In the genomic region with DNA sequence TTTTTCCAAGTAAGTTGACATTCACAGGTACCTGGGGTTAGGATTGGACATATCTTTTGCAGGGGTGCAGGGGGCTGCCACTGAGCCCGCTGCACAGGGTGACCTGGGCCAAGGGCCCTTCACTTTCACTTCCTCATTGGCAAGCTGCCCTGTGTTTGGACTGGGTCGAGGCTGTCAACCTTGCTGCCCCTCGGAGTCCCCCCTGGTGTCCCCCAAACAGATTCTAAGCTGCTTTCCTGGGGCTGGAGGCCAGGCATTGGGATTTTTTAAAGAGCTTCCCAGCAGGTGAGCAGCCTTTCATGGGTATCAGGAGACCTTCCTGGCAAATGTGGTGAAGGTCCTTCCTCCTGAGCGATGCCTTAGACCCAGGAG, we compare ENCODE assay signal across 9 cellular contexts. TPM values are rescaled to one million over a fixed set of nuclear protein-coding genes. Genes with fewer than 3 reads are reported as not detected.
A peak's percentile ranks its signal among the peaks of the same experiment; 100 is the strongest.
DNase-seq lines count a peak whose midpoint lies in the region; ATAC-seq and TF ChIP-seq lines count a peak whose summit lies in the region.
"Had no signal": no experiment of that assay in that cellular context is flagged by ENCODE, and none has a peak within 500 bp of the region (broad histone marks: within the 10 kb centered on the region; RNA-seq: fewer than 3 reads in every experiment).

No MANE protein-coding gene starts in this region.

- H3K27me3 ChIP-seq in WERI-Rb-1 (ENCODE audit: insufficient read depth, low read depth, severe bottlenecking), result no peaks in the 10 kb centered on the region
- H3K27me3 ChIP-seq in ascending aorta, result no peaks in the 10 kb centered on the region

- peak overlapping the region; percentile 28 for H3K27ac ChIP-seq in WERI-Rb-1
- no peak overlapping the region for H3K27ac ChIP-seq in ascending aorta

- no peaks in the 10 kb centered on the region for H3K9me3 ChIP-seq in WERI-Rb-1 (ENCODE audit: severe bottlenecking)
- H3K9me3 ChIP-seq in ascending aorta, result no peaks in the 10 kb centered on the region

- H3K36me3 ChIP-seq in WERI-Rb-1, result no peaks in the 10 kb centered on the region
- H3K36me3 ChIP-seq in ascending aorta, result no peaks in the 10 kb centered on the region

- H3K4me1 Mint-ChIP-seq in IgD-negative memory B cell (peaks cover 38 to 54% (median 54%) of the 10 kb centered on the region in 3 donors), naive B cell (peaks cover 64 to 92% (median 92%) of the 10 kb centered on the region in 3 donors)

- H3K36me3 Mint-ChIP-seq in IgD-negative memory B cell (peaks cover 2% of the 10 kb centered on the region), naive B cell (no peaks in the 10 kb centered on the region)

- ATAC-seq in naive B cell (ENCODE audit: low read depth in 2 of 2) (peak in 1 of 2 donors; percentile 19), HG03108 (IDR thresholded peaks at IDR 0.05; ENCODE audit: unreplicated experiment) (no peak)

- H3K4me3 ChIP-seq in GM08714 (ENCODE audit: low read length) (peak overlapping the region; percentile 32; the same call in 1 of the 2 replicates), WERI-Rb-1 (ENCODE audit: low read depth, low read length) (peak overlapping the region; percentile 10), ascending aorta (no peak overlapping the region)

- H3K27ac Mint-ChIP-seq in IgD-negative memory B cell (peak overlapping the region; percentile 92 to 99 (median 97)), naive B cell (peak overlapping the region; percentile 89 to 100 (median 99))

- no peaks in the 10 kb centered on the region for H3K27me3 Mint-ChIP-seq in IgD-negative memory B cell
- no peaks in the 10 kb centered on the region for H3K27me3 Mint-ChIP-seq in naive B cell

- no peaks in the 10 kb centered on the region for H3K9me3 Mint-ChIP-seq in IgD-negative memory B cell
- no peaks in the 10 kb centered on the region for H3K9me3 Mint-ChIP-seq in naive B cell

- TF ChIP-seq CTCF in WERI-Rb-1 (IDR thresholded peaks at IDR 0.05; ENCODE audit: low read depth, low read length), result no peak
- TF ChIP-seq CTCF in ascending aorta (IDR thresholded peaks at IDR 0.05), result no peak

- H3K4me3 Mint-ChIP-seq in IgD-negative memory B cell (peak overlapping the region; percentile 89 to 97 (median 94)), naive B cell (peak overlapping the region; percentile 87 to 96 (median 93))

- peaks cover 0 to 4% of the 10 kb centered on the region in 2 donors for H3K4me1 ChIP-seq in ascending aorta

- DNase-seq in WERI-Rb-1 (peak; percentile 86), naive B cell (peak; percentile 64), ascending aorta (ENCODE audit: low spot score in 2 of 2) (no peak), HPDE6-E6E7 (ENCODE audit: extremely low spot score) (no peak)
- no peak for DNase-seq in effector CD8-positive, alpha-beta T cell (lab: John Stamatoyannopoulos, UW)

- intact Hi-C loops in ascending aorta (cut with DNase I), result no loop called here

RNA-seq across cellular contexts. Expression of a gene that starts 7.9 kb away (rescaled TPM):
- 0.05 TPM for polyA plus RNA-seq in IgD-negative memory B cell
- polyA plus RNA-seq in naive B cell (ENCODE audit: low read depth in 6 of 6), result under 1 TPM in 4 of 6 donors, not detected in 2; 0.04 to 0.17 (median 0.11) TPM
- total RNA-seq in ascending aorta, result not detected
- total RNA-seq: NCI-H460 had no signal

RNA-seq across cellular contexts. Expression of a gene that starts 53.0 kb away (rescaled TPM):
- polyA plus RNA-seq in IgD-negative memory B cell, result 8.0 TPM
- 10 to 100 TPM in 4 of 6 donors, 1 to 10 TPM in 2; 4.9 to 17.1 (median 13.3) TPM for polyA plus RNA-seq in naive B cell (ENCODE audit: low read depth in 6 of 6)
- total RNA-seq in ascending aorta, result 11.1 TPM

Comparison
In these comparisons a context has a peak if more than half of its experiments do, and no peak if none do; other contexts are left out.
1. H3K4me3 ChIP-seq: peak in GM08714 (single experiment) and WERI-Rb-1 (single experiment); none in ascending aorta (0 of 2).
2. DNase-seq: peak in WERI-Rb-1 (single experiment) and naive B cell (single experiment); none in ascending aorta (0 of 2), HPDE6-E6E7 (single experiment) and effector CD8-positive, alpha-beta T cell (single experiment).